15 cellular contexts compared by ENCODE assay signal in genomic region chr2:200649724-200650123, GRCh38.
"Had no signal": no experiment of that assay in that cellular context is flagged by ENCODE, and none has a peak within 500 bp of the region (broad histone marks: within the 10 kb centered on the region; RNA-seq: fewer than 3 reads in every experiment).

No MANE protein-coding gene starts in this region.

- H3K4me3 ChIP-seq: esophagus squamous epithelium, heart right ventricle, prostate gland, right atrium auricular region, skin epidermis had no signal

- H3K9me3 ChIP-seq: esophagus squamous epithelium, heart right ventricle, prostate gland, right atrium auricular region had no signal

- ATAC-seq: activated naive CD4-positive, alpha-beta T cell treated with anti-CD3 and anti-CD28 coated beads, Interleukin-2, amount 50 U/mL, for 72 hours; heart right ventricle; T-helper 17 cell had no signal

- H3K36me3 Mint-ChIP-seq: activated naive CD4-positive, alpha-beta T cell treated with anti-CD3 and anti-CD28 coated beads, Interleukin-2, amount 50 U/mL, for 72 hours had no signal

- DNase-seq: activated CD4-positive, CD25-positive, alpha-beta regulatory T cell treated with anti-CD3 and anti-CD28 coated beads, Interleukin-2, amount 50 U/mL, for 72 hours; activated gamma-delta T cell; amniotic stem cell; effector CD8-positive, alpha-beta T cell; esophagus squamous epithelium; heart right ventricle; immature natural killer cell; mesenchymal stem cell; T-helper 17 cell had no signal

- H3K4me1 ChIP-seq: heart right ventricle, prostate gland, right atrium auricular region had no signal

- H3K4me1 Mint-ChIP-seq: T-helper 17 cell had no signal

- H3K27ac Mint-ChIP-seq: T-helper 17 cell had no signal

- H3K36me3 ChIP-seq: heart right ventricle, prostate gland, right atrium auricular region had no signal

- FAIRE-seq: endothelial cell of umbilical vein had no signal

- H3K9me3 Mint-ChIP-seq: immature natural killer cell had no signal

- H3K27ac ChIP-seq: heart right ventricle, prostate gland, right atrium auricular region, VCaP had no signal

- H3K27me3 ChIP-seq: esophagus squamous epithelium, right atrium auricular region had no signal

- H3K4me3 Mint-ChIP-seq: immature natural killer cell, T-helper 17 cell had no signal
